ENCODE assay signal across 27 cellular contexts in the genomic region with DNA sequence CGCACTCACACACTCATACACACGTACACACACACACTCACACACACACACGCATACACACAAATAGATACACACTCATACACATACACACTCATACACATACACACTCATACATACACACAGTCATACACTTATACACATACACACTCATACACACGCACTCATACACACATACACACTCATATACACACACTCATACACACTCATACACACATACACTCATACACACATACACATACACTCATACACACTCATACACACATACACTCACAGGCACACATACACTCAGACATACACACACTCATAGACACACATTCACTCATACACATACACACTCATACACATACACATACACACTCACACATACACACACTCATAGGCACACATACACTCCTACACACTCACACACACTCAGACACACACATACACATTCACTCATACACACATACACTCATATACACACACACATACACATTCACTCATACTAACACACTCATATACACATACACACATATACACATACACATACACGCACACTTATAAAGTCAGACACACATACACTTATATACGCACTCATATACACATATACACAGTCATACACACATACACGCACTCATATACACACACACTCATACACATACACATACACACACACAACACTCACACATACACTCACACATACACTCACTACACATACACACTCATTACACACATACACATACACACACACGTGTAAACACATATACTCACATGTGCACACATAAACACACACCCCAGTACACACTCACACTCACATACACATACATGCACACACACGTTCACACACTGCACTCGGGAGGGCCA. TPM values are rescaled to one million over a fixed set of nuclear protein-coding genes. Genes with fewer than 3 reads are reported as not detected.
DNase-seq lines count a peak whose midpoint lies in the region; ATAC-seq, FAIRE-seq and TF ChIP-seq lines count a peak whose summit lies in the region.
"Had no signal": no experiment of that assay in that cellular context is flagged by ENCODE, and none has a peak within 500 bp of the region (broad histone marks: within the 10 kb centered on the region; RNA-seq: fewer than 3 reads in every experiment).

No MANE protein-coding gene starts in this region.

- H4K8ac ChIP-seq in neuronal stem cell (ENCODE audit: low read depth, low read length), result no peak overlapping the region

- no peak overlapping the region for H3K4ac ChIP-seq in neuronal stem cell (ENCODE audit: low read length)

- CTCF ChIA-PET in A549 (lab: Yijun Ruan, JAX) (no interaction called here), HEK293 (lab: Yijun Ruan, JAX) (interaction anchor here (0.6 kb wide), 1 partner anchor 76 kb away, joined by 3 read pairs; no protein-coding TSS in a partner anchor)

- H3K27me3 ChIP-seq in bronchial epithelial cell (ENCODE audit: control insufficient read depth, insufficient read depth, low read length) (no peaks in the 10 kb centered on the region), neuronal stem cell (ENCODE audit: control insufficient read depth in 3 of 3, insufficient read depth in 3 of 3, low read depth in 1 of 3, low read length in 3 of 3) (peaks cover 0 to 3% (median 0%) of the 10 kb centered on the region in 3 experiments)

- H4K91ac ChIP-seq in neuronal stem cell (ENCODE audit: low read depth, low read length, poor library complexity), result no peak overlapping the region

- TF ChIP-seq POLR2A in A549 (IDR thresholded peaks at IDR 0.05; ENCODE audit: low read length), result no peak

- no peak overlapping the region for H2BK120ac ChIP-seq in neuronal stem cell (ENCODE audit: low read depth, low read length)

- POLR2A ChIA-PET in A549 (lab: Yijun Ruan, JAX) (no interaction called here), HEK293 (lab: Yijun Ruan, JAX) (no interaction called here)

- H3K14ac ChIP-seq in neuronal stem cell (ENCODE audit: low read length), result peak overlapping the region; percentile 86

- H2AK5ac ChIP-seq in neuronal stem cell (ENCODE audit: low read depth, low read length), result no peak overlapping the region

- H2BK12ac ChIP-seq in neuronal stem cell (ENCODE audit: low read length), result no peak overlapping the region

- H3K4me1 ChIP-seq in A549, result no peaks in the 10 kb centered on the region
- peaks cover 7% of the 10 kb centered on the region; the same call in 1 of the 2 replicates for H3K4me1 ChIP-seq in HEK293 (ENCODE audit: control insufficient read depth, insufficient read depth, low read length)
- H3K4me1 ChIP-seq in neuronal stem cell (ENCODE audit: control insufficient read depth in 2 of 2, insufficient read depth in 1 of 2, low read depth in 1 of 2, low read length in 2 of 2), result peaks cover 3 to 18% of the 10 kb centered on the region in 2 donors

- H3K36me3 ChIP-seq in HEK293 (ENCODE audit: control insufficient read depth in 2 of 2, insufficient read depth in 1 of 2, low read length in 2 of 2) (no peaks in the 10 kb centered on the region), bronchial epithelial cell (ENCODE audit: control insufficient read depth, insufficient read depth, low read length) (no peaks in the 10 kb centered on the region), neuronal stem cell (replicated peaks in 1 of 2; ENCODE audit: control insufficient read depth in 2 of 2, insufficient read depth in 2 of 2, low read length in 2 of 2) (no peaks in the 10 kb centered on the region)

- H3K9me3 ChIP-seq in A549, result peaks cover 21% of the 10 kb centered on the region; the same call in 2 of the 3 replicates
- H3K9me3 ChIP-seq in HEK293 (ENCODE audit: control insufficient read depth, insufficient read depth, low read depth, low read length), result no peaks in the 10 kb centered on the region
- H3K9me3 ChIP-seq in neuronal stem cell (replicated peaks in 1 of 2; ENCODE audit: control insufficient read depth in 2 of 2, insufficient read depth in 1 of 2, low read depth in 1 of 2, low read length in 2 of 2), result peaks cover 0 to 2% of the 10 kb centered on the region in 2 donors
- H3K9me3 ChIP-seq: SK-N-SH had no signal

- TF ChIP-seq RAD21 in A549 (conservative IDR thresholded peaks at IDR 0.05 in 1 of 2, IDR thresholded peaks at IDR 0.05 in 1 of 2), result no peak

- FAIRE-seq in A549 (lab: Jason Lieb, UNC) (peak; percentile 18), bronchial epithelial cell (lab: Jason Lieb, UNC) (peak; percentile 70)
- FAIRE-seq: A204.1, G401.6, GM19239, H54 had no signal

- TF ChIP-seq CTCF in A549 (IDR thresholded peaks at IDR 0.05) (no peak), HEK293 (tag by site-specific recombination; IDR thresholded peaks at IDR 0.05) (no peak), bronchial epithelial cell (IDR thresholded peaks at IDR 0.05; ENCODE audit: insufficient read depth, low read length, severe bottlenecking) (no peak)

- H3K4me2 ChIP-seq in A549 (no peak overlapping the region), neuronal stem cell (ENCODE audit: insufficient read depth, low read length, poor library complexity, severe bottlenecking) (no peak overlapping the region)
- H3K4me2 ChIP-seq: KMS-11, SK-N-SH had no signal

- peak overlapping the region; percentile 80 for H2BK5ac ChIP-seq in neuronal stem cell (ENCODE audit: low read length)

- no peak for TF ChIP-seq EP300 in A549 (IDR thresholded peaks at IDR 0.05)

- H3K79me1 ChIP-seq in neuronal stem cell (ENCODE audit: low read depth, low read length), result peaks cover 2% of the 10 kb centered on the region

- WGBS in A549 (ENCODE audit: missing lambda C conversion rate), result 71% methylated on average over 10 of the region's 10 CpGs
- WGBS in neuronal stem cell (ENCODE audit: extremely low coverage in 2 of 2, insufficient read length in 2 of 2, insufficient replicate concordance in 1 of 2), 2 donors, result 100% methylated on average over 3 to 7 of the region's 10 CpGs

- no peak overlapping the region for H3K4me3 ChIP-seq in A549
- no peak overlapping the region for H3K4me3 ChIP-seq in HEK293 (ENCODE audit: low read depth, low read length)
- H3K4me3 ChIP-seq in bronchial epithelial cell (ENCODE audit: low read depth, low read length), result no peak overlapping the region
- H3K4me3 ChIP-seq in neuronal stem cell (ENCODE audit: low read length in 2 of 2), result peak overlapping the region in 1 of 2 donors; percentile 38

- no peak for ATAC-seq in A549

- no peak overlapping the region for H2BK15ac ChIP-seq in neuronal stem cell (ENCODE audit: low read length)

- H2AFZ ChIP-seq in neuronal stem cell (ENCODE audit: low read length), result no peak overlapping the region

- H3K9ac ChIP-seq in neuronal stem cell (ENCODE audit: low read depth, low read length, poor library complexity), result no peak overlapping the region
- H3K9ac ChIP-seq: KMS-11, SK-N-SH had no signal

- H3K18ac ChIP-seq in neuronal stem cell (ENCODE audit: low read length), result no peak overlapping the region

- H3K27ac ChIP-seq in A549 (no peak overlapping the region), HEK293 (ENCODE audit: extremely low read depth, low read depth, low read length) (no peak overlapping the region), neuronal stem cell (replicated peaks; ENCODE audit: low read length) (no peak overlapping the region)
- H3K27ac ChIP-seq: KMS-11 had no signal

- H3K23ac ChIP-seq in neuronal stem cell (ENCODE audit: low read depth, low read length, poor library complexity), result no peak overlapping the region

- DNase-seq in A549 (ENCODE audit: low read depth in 1 of 2, low spot score in 1 of 2), result no peak
- no peak for DNase-seq in bronchial epithelial cell (ENCODE audit: low read depth)
- DNase-seq in neuronal stem cell (ENCODE audit: low spot score), result no peak
- DNase-seq in inferior parietal cortex (ENCODE audit: extremely low spot score), result no peak
- DNase-seq in ecto neural progenitor cell (ENCODE audit: low spot score), result no peak
- DNase-seq in H4 (ENCODE audit: low spot score), result no peak
- DNase-seq: C1 segment of cervical spinal cord; CD4-positive, alpha-beta memory T cell; COR-L47; DMS53; NCI-H1048; NCI-H1417; NCI-H1694; NCI-H2029 treated with DMSO at 0.1 percent for 48 hours; NCI-H446 treated with DMSO at 0.1 percent for 48 hours; NCI-H526; NCI-H82; SIG-M5; SK-N-SH; SW 1271 had no signal

TF ChIP-seq in HEK293, 187 proteins besides CTCF, POLR2A, EP300 and RAD21 (continues in another document):
- no peak for TF ChIP-seq ZNF768 (tag by site-specific recombination; IDR thresholded peaks at IDR 0.05)
- TF ChIP-seq KLF10 (tag by site-specific recombination; IDR thresholded peaks at IDR 0.05), result no peak
- TF ChIP-seq ZBTB48 (tag by site-specific recombination; IDR thresholded peaks at IDR 0.05), result 0 out of 2 replicates have a peak, but pooled peaks have one; percentile 27
- TF ChIP-seq SP7 (tag by site-specific recombination; IDR thresholded peaks at IDR 0.05), result no peak
- TF ChIP-seq ZNF521 (tag by site-specific recombination; IDR thresholded peaks at IDR 0.05), result peak; percentile 85
- 0 out of 2 replicates have a peak, but pooled peaks have one; percentile 4 for TF ChIP-seq ZFP41 (tag by site-specific recombination; IDR thresholded peaks at IDR 0.05; ENCODE audit: borderline replicate concordance)

RNA-seq across cellular contexts. Expression of a gene that starts 28.7 kb away (rescaled TPM):
- polyA plus RNA-seq in A549 (2011; rRNA removed) (0.13 and 0.25 TPM in 2 replicates), A549 (2017; fragmentation: RNase III; extraction: RNeasy Plus Mini Kit Qiagen cat#74134 plus additional on column Dnase treatment) (0.70 to 0.94 TPM (median 0.84 TPM) in 3 replicates)
- 0.44 and 0.83 TPM in 2 replicates for polyA plus RNA-seq in A549 (2012; cell fraction: cytosol; rRNA removed)
- 1.9 and 2.6 TPM in 2 replicates for polyA plus RNA-seq in A549 (2012; cell fraction: nucleus; rRNA removed)
- polyA minus RNA-seq in A549 (2011; rRNA and poly(A)+ RNA removed), result 0.08 TPM in 1 of 2 replicates, not detected in the other
- under 0.01 and 0.51 TPM in 2 replicates for total RNA-seq in bronchial epithelial cell
- 2.7 TPM for polyA plus RNA-seq in neuronal stem cell (2013, experiment 1 of 2)
- polyA plus RNA-seq in neuronal stem cell (2013, experiment 2 of 2), result 2.7 TPM
- total RNA-seq in H4 (2014; rRNA removed; shearing (Covaris generic)), result 4.3 and 6.1 TPM in 2 replicates
- total RNA-seq: CD4-positive, alpha-beta memory T cell had no signal
- polyA plus RNA-seq: CD4-positive, alpha-beta memory T cell had no signal

RNA-seq across cellular contexts. Expression of a gene that starts 51.6 kb away (rescaled TPM):
- 0.08 and 0.13 TPM in 2 replicates for polyA plus RNA-seq in A549 (2011; rRNA removed)
- polyA plus RNA-seq in A549 (2012; cell fraction: cytosol; rRNA removed), result 0.05 and 0.09 TPM in 2 replicates
- 0.77 and 1.4 TPM in 2 replicates for polyA plus RNA-seq in A549 (2012; cell fraction: nucleus; rRNA removed)
- 0.04 to 0.16 TPM (median 0.09 TPM) in 3 replicates for polyA plus RNA-seq in A549 (2017; fragmentation: RNase III; extraction: RNeasy Plus Mini Kit Qiagen cat#74134 plus additional on column Dnase treatment)
- polyA minus RNA-seq in A549 (2011; rRNA and poly(A)+ RNA removed), result 0.12 TPM in 1 of 2 replicates, not detected in the other
- total RNA-seq in bronchial epithelial cell, result 10.8 and 41.6 TPM in 2 replicates
- polyA plus RNA-seq in neuronal stem cell (2013, experiment 1 of 2), result 1.5 TPM
- 0.83 TPM for polyA plus RNA-seq in neuronal stem cell (2013, experiment 2 of 2)
- 0.10 and 0.35 TPM in 2 replicates for total RNA-seq in H4 (2014; rRNA removed; shearing (Covaris generic))
- total RNA-seq: HT1080 had no signal
- polyA plus RNA-seq: CD4-positive, alpha-beta memory T cell had no signal
